In the genomic region with DNA sequence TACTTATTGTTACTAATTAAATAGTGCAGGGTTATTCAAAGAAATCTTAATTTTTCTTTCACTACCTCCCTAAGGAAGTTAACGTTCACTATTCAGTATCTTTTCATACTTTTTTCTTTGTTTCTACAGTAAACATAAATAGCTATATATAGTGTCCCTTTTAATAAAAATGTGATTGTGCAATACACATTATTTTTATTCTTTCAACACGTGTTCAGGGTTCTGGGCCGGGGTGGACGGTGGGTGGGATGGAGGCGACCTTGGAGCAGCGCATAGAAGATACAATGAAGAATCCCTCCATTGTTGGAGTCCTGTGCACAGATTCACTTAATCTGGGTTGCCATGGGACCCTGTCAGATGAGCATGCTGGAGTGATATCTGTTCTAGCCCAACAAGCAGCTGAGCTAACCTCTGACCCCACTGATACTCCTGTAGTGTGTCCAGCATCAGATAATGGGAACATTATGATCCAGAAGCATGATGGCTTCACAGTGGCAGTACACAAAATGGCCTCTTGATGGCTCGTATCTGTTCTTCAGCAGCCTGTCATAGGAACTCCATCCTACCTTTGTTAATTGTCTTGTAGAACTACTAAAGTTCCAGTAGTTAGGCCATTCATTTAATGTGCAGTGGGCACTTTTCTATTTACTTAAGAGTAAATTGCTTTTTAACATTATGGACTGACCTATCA, we compare ENCODE assay signal across 16 cellular contexts.
A peak's percentile ranks its signal among the peaks of the same experiment; 100 is the strongest.
DNase-seq lines count a peak whose midpoint lies in the region; ATAC-seq and TF ChIP-seq lines count a peak whose summit lies in the region.
"Had no signal": no experiment of that assay in that cellular context is flagged by ENCODE, and none has a peak within 500 bp of the region (broad histone marks: within the 10 kb centered on the region; RNA-seq: fewer than 3 reads in every experiment).

No MANE protein-coding gene starts in this region.

- CTCF ChIA-PET in IMR-90 (lab: Yijun Ruan, JAX) (no interaction called here), WTC11 (lab: Charles Lee) (interaction anchor here (1.0 kb wide), 1 partner anchor 41 kb away, joined by 3 read pairs; no protein-coding TSS in a partner anchor)

- H3K4ac ChIP-seq in IMR-90 (ENCODE audit: low read depth, low read length) = no peak overlapping the region

- H3K9ac ChIP-seq in IMR-90 (ENCODE audit: low read depth, low read length) = no peak overlapping the region

- no peak overlapping the region for H2AFZ ChIP-seq in IMR-90 (replicated peaks; ENCODE audit: low read length, poor library complexity)

- H3K9me3 Mint-ChIP-seq in WTC11 (no peaks in the 10 kb centered on the region), progenitor cell of endocrine pancreas (ENCODE audit: low read depth) (no peaks in the 10 kb centered on the region)
- H3K9me3 Mint-ChIP-seq: activated CD4-positive, alpha-beta memory T cell treated with anti-CD3 and anti-CD28 coated beads, Interleukin-2, amount 10 ng/mL, durations not matched to agents 7 days and 5 days; activated T-helper 2 cell treated with anti-CD3 and anti-CD28 coated beads, Interferon-gamma antibody, Interleukin-2, Interleukin-4, amounts not matched to agents 10 μg/mL and 5 μg/mL and 100 μg/mL, durations not matched to agents 14 hours and 24 hours and 36 hours had no signal

- H3K14ac ChIP-seq in IMR-90 (replicated peaks; ENCODE audit: low read depth, low read length) = no peak overlapping the region

- no peaks in the 10 kb centered on the region for H3K27me3 ChIP-seq in IMR-90 (ENCODE audit: control insufficient read depth, insufficient read depth, low read length)
- H3K27me3 ChIP-seq: gastroesophageal sphincter, SJSA1, uterus had no signal

- no peak overlapping the region for H2BK5ac ChIP-seq in IMR-90 (ENCODE audit: low read depth, low read length, poor library complexity, severe bottlenecking)

- H3K4me1 Mint-ChIP-seq in WTC11 = peaks cover 51% of the 10 kb centered on the region
- H3K4me1 Mint-ChIP-seq in progenitor cell of endocrine pancreas (ENCODE audit: low read depth) = peaks cover 12% of the 10 kb centered on the region
- H3K4me1 Mint-ChIP-seq: activated CD4-positive, alpha-beta memory T cell treated with anti-CD3 and anti-CD28 coated beads, Interleukin-2, amount 10 ng/mL, durations not matched to agents 7 days and 5 days had no signal

- H3K9me1 ChIP-seq in IMR-90 (ENCODE audit: insufficient read depth, low read length) = no peaks in the 10 kb centered on the region

- H2BK120ac ChIP-seq in IMR-90 (ENCODE audit: low read depth, low read length) = no peak overlapping the region

- TF ChIP-seq POLR2A in IMR-90 (IDR thresholded peaks at IDR 0.05; ENCODE audit: low read depth, low read length) = no peak

- TF ChIP-seq RAD21 in IMR-90 (IDR thresholded peaks at IDR 0.05; ENCODE audit: low read length) = no peak

- H2BK15ac ChIP-seq in IMR-90 (ENCODE audit: low read depth, low read length) = no peak overlapping the region

- H3K36me3 Mint-ChIP-seq in WTC11 (no peaks in the 10 kb centered on the region), progenitor cell of endocrine pancreas (ENCODE audit: insufficient read depth) (peaks cover 1% of the 10 kb centered on the region)

- no peak overlapping the region for H3K27ac ChIP-seq in IMR-90 (ENCODE audit: insufficient read depth, low read length)
- H3K27ac ChIP-seq: gastroesophageal sphincter, SJSA1, skin epidermis, uterus had no signal

- H4K8ac ChIP-seq in IMR-90 (ENCODE audit: low read depth in 2 of 2, low read length in 2 of 2) = no peak overlapping the region

- H3K4me2 ChIP-seq in IMR-90 (ENCODE audit: low read depth, low read length) = no peak overlapping the region

- TF ChIP-seq CTCF in GM12872 (IDR thresholded peaks at IDR 0.05; ENCODE audit: insufficient read depth, low read depth, low read length) (peak; percentile 40; the same call in 2 of the 3 replicates), IMR-90 (conservative IDR thresholded peaks at IDR 0.05; ENCODE audit: low read depth, low read length) (no peak), WTC11 (IDR thresholded peaks at IDR 0.05) (no peak), progenitor cell of endocrine pancreas (IDR thresholded peaks at IDR 0.05; ENCODE audit: unreplicated experiment) (peak; percentile 22)

- H3K4me3 ChIP-seq in IMR-90 (ENCODE audit: insufficient read depth, low read depth, low read length) = no peak overlapping the region
- H3K4me3 ChIP-seq: gastroesophageal sphincter, SJSA1, skin epidermis, uterus had no signal

- H3K79me1 ChIP-seq in IMR-90 (ENCODE audit: low read depth in 1 of 2, low read length in 2 of 2) = no peaks in the 10 kb centered on the region

- H3K23ac ChIP-seq in IMR-90 (ENCODE audit: low read depth, low read length) = no peak overlapping the region

- H3K27me3 Mint-ChIP-seq in WTC11 (ENCODE audit: low read depth) = no peaks in the 10 kb centered on the region
- no peaks in the 10 kb centered on the region for H3K27me3 Mint-ChIP-seq in progenitor cell of endocrine pancreas
- H3K27me3 Mint-ChIP-seq: activated CD4-positive, alpha-beta memory T cell treated with anti-CD3 and anti-CD28 coated beads, Interleukin-2, amount 10 ng/mL, durations not matched to agents 7 days and 5 days had no signal

- H3K56ac ChIP-seq in IMR-90 (ENCODE audit: extremely low read depth, insufficient read depth, low read length) = no peak overlapping the region

- H4K20me1 ChIP-seq in IMR-90 (ENCODE audit: insufficient read depth, low read length) = no peaks in the 10 kb centered on the region

- H3K36me3 ChIP-seq in IMR-90 (ENCODE audit: control insufficient read depth, insufficient read depth, low read length) = no peaks in the 10 kb centered on the region
- H3K36me3 ChIP-seq: gastroesophageal sphincter, SJSA1, uterus had no signal

- dilution Hi-C loops in IMR-90 (cut with HindIII; ENCODE audit: low sequenced_read_pairs, unreplicated experiment) = no loop called here

- no CpG with 5 or more reads among the region's 7 CpGs for WGBS in IMR-90 (ENCODE audit: extremely low coverage in 2 of 2, insufficient read length in 1 of 2), 2 experiments

- BruUV-seq in IMR-90 (replicated peaks; lab: Mats Ljungman, UMichigan) = no TSS peak

- ATAC-seq in IMR-90 (ENCODE audit: low read depth) = no peak
- peak; percentile 11; the same call in 1 of the 2 replicates for ATAC-seq in WTC11
- ATAC-seq in GM18873 (IDR thresholded peaks at IDR 0.05; ENCODE audit: low FRiP score, unreplicated experiment) = no peak
- ATAC-seq: gastroesophageal sphincter; stimulated activated naive CD8-positive, alpha-beta T cell treated with anti-CD3 and anti-CD28 coated beads, Interleukin-15, Interleukin-2, amounts not matched to agents 100 U/mL and 50 U/mL, for 24 hours had no signal

- POLR2A ChIA-PET in IMR-90 (lab: Charles Lee; ENCODE audit: unreplicated experiment) = no interaction called here
- POLR2A ChIA-PET in WTC11 (lab: Charles Lee) = interaction anchor here (0.6 kb wide), 1 partner anchor 24 kb away, joined by 4 read pairs; no protein-coding TSS in a partner anchor

- H4K91ac ChIP-seq in IMR-90 (ENCODE audit: insufficient read depth, low read depth, low read length) = no peak overlapping the region

- in situ Hi-C loops in IMR-90 (cut with MboI; ENCODE audit: low sequenced_read_pairs) = no loop called here

- no peak overlapping the region for H3K4me3 Mint-ChIP-seq in WTC11
- H3K4me3 Mint-ChIP-seq in progenitor cell of endocrine pancreas (ENCODE audit: low read depth) = no peak overlapping the region
- H3K4me3 Mint-ChIP-seq: activated CD4-positive, alpha-beta memory T cell treated with anti-CD3 and anti-CD28 coated beads, Interleukin-2, amount 10 ng/mL, durations not matched to agents 7 days and 5 days had no signal

- no peaks in the 10 kb centered on the region for H3K9me3 ChIP-seq in IMR-90 (ENCODE audit: control insufficient read depth, insufficient read depth, low read length)
- H3K9me3 ChIP-seq: gastroesophageal sphincter, SJSA1, uterus had no signal

- DNase-seq in IMR-90 (no peak), WTC11 (ENCODE audit: low spot score) (no peak), progenitor cell of endocrine pancreas (ENCODE audit: low spot score, unreplicated experiment) (no peak), NCI-H345 treated with DMSO at 0.1 percent for 48 hours (lab: John Stamatoyannopoulos, UW; ENCODE audit: unreplicated experiment) (no peak)
- no peak for DNase-seq in activated effector memory CD4-positive, alpha-beta T cell treated with anti-CD3 and anti-CD28 coated beads, Interleukin-2, amount 50 U/mL, for 16 hours
- DNase-seq: activated CD4-positive, alpha-beta memory T cell treated with anti-CD3 and anti-CD28 coated beads, Interleukin-2, amount 10 ng/mL, durations not matched to agents 7 days and 5 days; effector CD4-positive, alpha-beta T cell; NCI-H1436 treated with DMSO at 0.1 percent for 48 hours; stimulated activated naive CD8-positive, alpha-beta T cell treated with anti-CD3 and anti-CD28 coated beads, Interleukin-15, Interleukin-2, amounts not matched to agents 100 U/mL and 50 U/mL, for 24 hours; uterus had no signal

- intact Hi-C loops in IMR-90 (cut with micrococcal nuclease) = no loop called here

- no peak overlapping the region for H2AK5ac ChIP-seq in IMR-90 (ENCODE audit: low read depth, low read length)

- no peaks in the 10 kb centered on the region for H3K4me1 ChIP-seq in IMR-90 (ENCODE audit: control insufficient read depth, insufficient read depth, low read length)
- H3K4me1 ChIP-seq: gastroesophageal sphincter, SJSA1, uterus had no signal

- no peak overlapping the region for H2BK20ac ChIP-seq in IMR-90 (ENCODE audit: low read depth, low read length)

- H3K27ac Mint-ChIP-seq in WTC11 = no peak overlapping the region
- H3K27ac Mint-ChIP-seq in progenitor cell of endocrine pancreas = no peak overlapping the region
- H3K27ac Mint-ChIP-seq: activated CD4-positive, alpha-beta memory T cell treated with anti-CD3 and anti-CD28 coated beads, Interleukin-2, amount 10 ng/mL, durations not matched to agents 7 days and 5 days; activated T-helper 2 cell treated with anti-CD3 and anti-CD28 coated beads, Interferon-gamma antibody, Interleukin-2, Interleukin-4, amounts not matched to agents 10 μg/mL and 5 μg/mL and 100 μg/mL, durations not matched to agents 14 hours and 24 hours and 36 hours had no signal

- no peak overlapping the region for H2AK9ac ChIP-seq in IMR-90 (replicated peaks; ENCODE audit: low read depth, low read length, poor library complexity)

- H4K5ac ChIP-seq in IMR-90 (ENCODE audit: low read depth, low read length) = no peak overlapping the region

- no peak overlapping the region for H3K18ac ChIP-seq in IMR-90 (ENCODE audit: low read depth, low read length)

TF ChIP-seq in IMR-90, 13 proteins besides CTCF, POLR2A, EP300 and RAD21:
- TF ChIP-seq MXI1 (IDR thresholded peaks at IDR 0.05; ENCODE audit: borderline replicate concordance, low read depth, low read length) (no peak), BHLHE40 (IDR thresholded peaks at IDR 0.05; ENCODE audit: low read depth, low read length) (no peak), CEBPB (IDR thresholded peaks at IDR 0.05; ENCODE audit: low read depth, low read length) (peak; percentile 72), FOS (IDR thresholded peaks at IDR 0.05; ENCODE audit: low read depth, low read length) (no peak)

Comparison
In these comparisons a context has a peak if more than half of its experiments do, and no peak if none do; other contexts are left out.
1. CTCF ChIP-seq: peak in GM12872 (single experiment) and progenitor cell of endocrine pancreas (single experiment); none in IMR-90 (single experiment) and WTC11 (single experiment).